2 cellular contexts compared by ENCODE assay signal in genomic region chr6:42963855-42964605, GRCh38.
TF ChIP-seq lines count a peak whose summit lies in the region.

No MANE protein-coding gene starts in this region.

TF ChIP-seq in HEK293, 187 proteins besides CTCF, POLR2A, EP300 and RAD21 (continues in another document):
- TF ChIP-seq ZBTB49 (tag by site-specific recombination; IDR thresholded peaks at IDR 0.05; ENCODE audit: low read depth) (no peak), ZBTB44 (tag by site-specific recombination; IDR thresholded peaks at IDR 0.05) (no peak), ZSCAN18 (tag by site-specific recombination; IDR thresholded peaks at IDR 0.05) (no peak), ZSCAN5A (tag by site-specific recombination; IDR thresholded peaks at IDR 0.05) (no peak), TCF7L2 (IDR thresholded peaks at IDR 0.05; ENCODE audit: borderline replicate concordance, low read depth, low read length) (no peak), ZBTB17 (tag by site-specific recombination; IDR thresholded peaks at IDR 0.05) (no peak), ZNF19 (tag by site-specific recombination; IDR thresholded peaks at IDR 0.05; ENCODE audit: low read depth) (no peak), ZNF544 (tag by site-specific recombination; IDR thresholded peaks at IDR 0.05) (no peak), ZNF530 (tag by site-specific recombination; IDR thresholded peaks at IDR 0.05; ENCODE audit: low read depth) (no peak), BCL11A (tag by site-specific recombination; IDR thresholded peaks at IDR 0.05; ENCODE audit: low read depth) (no peak), GLIS1 (tag by site-specific recombination; IDR thresholded peaks at IDR 0.05) (0 out of 2 replicates have a peak, but pooled peaks have one; percentile 11), HOXC10 (CRISPR knock-in tag; IDR thresholded peaks at IDR 0.05) (no peak), ZNF514 (tag by site-specific recombination; IDR thresholded peaks at IDR 0.05) (no peak), ZNF785 (tag by site-specific recombination; IDR thresholded peaks at IDR 0.05) (no peak), ZNF624 (tag by site-specific recombination; IDR thresholded peaks at IDR 0.05) (no peak), ZIC2 (tag by site-specific recombination; IDR thresholded peaks at IDR 0.05) (peak; percentile 52; the same call in 1 of the 2 replicates), ZNF2 (tag by site-specific recombination; IDR thresholded peaks at IDR 0.05) (no peak), KLF10 (tag by site-specific recombination; IDR thresholded peaks at IDR 0.05) (no peak), ZNF521 (tag by site-specific recombination; IDR thresholded peaks at IDR 0.05) (no peak), ZSCAN16 (tag by site-specific recombination; IDR thresholded peaks at IDR 0.05) (no peak), ZFP3 (tag by site-specific recombination; IDR thresholded peaks at IDR 0.05; ENCODE audit: low read depth) (no peak), ZNF114 (tag by site-specific recombination; IDR thresholded peaks at IDR 0.05) (no peak), ZBTB10 (tag by site-specific recombination; IDR thresholded peaks at IDR 0.05) (no peak), ZNF837 (tag by site-specific recombination; IDR thresholded peaks at IDR 0.05) (no peak)

TF ChIP-seq in SK-N-SH, 30 proteins besides CTCF, POLR2A, EP300 and RAD21 (continued from another document):
- no peak for TF ChIP-seq RCOR1 (IDR thresholded peaks at IDR 0.05; ENCODE audit: low read length)
- no peak for TF ChIP-seq FOXM1 (IDR thresholded peaks at IDR 0.05; ENCODE audit: low read depth)
- TF ChIP-seq EZH2phosphoT487 (IDR thresholded peaks at IDR 0.05; ENCODE audit: borderline replicate concordance, low read depth): no peak
- TF ChIP-seq SIN3A (IDR thresholded peaks at IDR 0.05; ENCODE audit: borderline replicate concordance, low read depth, low read length): no peak
